Comparison of ENCODE assay signal across 24 cellular contexts in genomic region chr5:10649518-10650410, GRCh38.
DNase-seq lines count a peak whose midpoint lies in the region; ATAC-seq and TF ChIP-seq lines count a peak whose summit lies in the region.
"Had no signal": no experiment of that assay in that cellular context is flagged by ENCODE, and none has a peak within 500 bp of the region (broad histone marks: within the 10 kb centered on the region; RNA-seq: fewer than 3 reads in every experiment).

No MANE protein-coding gene starts in this region.

- intact Hi-C loops in activated B cell treated with CpG ODN at 0.5 μM for 24 hours (cut with micrococcal nuclease) (no loop called here), posterior vena cava (cut with DNase I) (no loop called here)

- H3K36me3 Mint-ChIP-seq in activated B cell treated with CpG ODN at 0.5 μM for 24 hours (ENCODE audit: low read depth) = peaks cover 68% of the 10 kb centered on the region
- H3K36me3 Mint-ChIP-seq: activated naive CD8-positive, alpha-beta T cell had no signal

- DNase-seq in G401 (ENCODE audit: low spot score) = peak; percentile 18
- peak; percentile 11 for DNase-seq in activated B cell treated with CpG ODN at 0.5 μM for 24 hours
- DNase-seq in epithelial cell of esophagus (ENCODE audit: low read depth) = peak; percentile 30
- peak; percentile 79 for DNase-seq in posterior vena cava (ENCODE audit: low spot score)
- no peak for DNase-seq in NCI-H526 (lab: John Stamatoyannopoulos, UW)
- DNase-seq: activated CD8-positive, alpha-beta T cell treated with anti-CD3 and anti-CD28 coated beads for 36 hours; activated T-cell treated with anti-CD3 and anti-CD28 coated beads, Interleukin-2, amount 50 U/mL, for 48 hours; esophagus squamous epithelium; KG1; naive thymus-derived CD8-positive, alpha-beta T cell; NCI-H1048; NCI-H2081; Right ventricle myocardium superior; small intestine; stimulated activated CD4-positive, alpha-beta T cell treated with anti-CD3 and anti-CD28 coated beads, Interleukin-4, amount 100 ng/mL, for 4 hours; T-helper 1 cell had no signal

- H3K9me3 Mint-ChIP-seq in activated B cell treated with CpG ODN at 0.5 μM for 24 hours = no peaks in the 10 kb centered on the region
- H3K9me3 Mint-ChIP-seq: activated CD8-positive, alpha-beta T cell treated with anti-CD3 and anti-CD28 coated beads for 36 hours; memory B cell; naive thymus-derived CD8-positive, alpha-beta T cell had no signal

- POLR2A ChIA-PET in activated B cell treated with CpG ODN at 0.5 μM for 24 hours (lab: Charles Lee) = no interaction called here

- H3K27ac Mint-ChIP-seq in activated B cell treated with CpG ODN at 0.5 μM for 24 hours = no peak overlapping the region
- H3K27ac Mint-ChIP-seq: activated CD8-positive, alpha-beta T cell treated with anti-CD3 and anti-CD28 coated beads for 36 hours; activated naive CD8-positive, alpha-beta T cell; memory B cell; naive thymus-derived CD8-positive, alpha-beta T cell; progenitor cell of endocrine pancreas had no signal

- no peak for ATAC-seq in activated B cell treated with CpG ODN at 0.5 μM for 24 hours (ENCODE audit: low read depth)
- ATAC-seq in HG03571 (IDR thresholded peaks at IDR 0.05; ENCODE audit: unreplicated experiment) = no peak
- no peak for ATAC-seq in HG02852 (IDR thresholded peaks at IDR 0.05; ENCODE audit: unreplicated experiment)
- no peak for ATAC-seq in GM21390 (IDR thresholded peaks at IDR 0.05; ENCODE audit: unreplicated experiment)
- ATAC-seq: activated CD8-positive, alpha-beta T cell treated with anti-CD3 and anti-CD28 coated beads for 36 hours; naive thymus-derived CD8-positive, alpha-beta T cell had no signal

- CTCF ChIA-PET in activated B cell treated with CpG ODN at 0.5 μM for 24 hours (lab: Charles Lee) = no interaction called here

- H3K4me3 Mint-ChIP-seq in activated B cell treated with CpG ODN at 0.5 μM for 24 hours = no peak overlapping the region
- H3K4me3 Mint-ChIP-seq: activated CD8-positive, alpha-beta T cell treated with anti-CD3 and anti-CD28 coated beads for 36 hours; activated naive CD8-positive, alpha-beta T cell; memory B cell; naive thymus-derived CD8-positive, alpha-beta T cell had no signal

- H3K27me3 Mint-ChIP-seq in activated B cell treated with CpG ODN at 0.5 μM for 24 hours = no peaks in the 10 kb centered on the region
- H3K27me3 Mint-ChIP-seq: activated CD8-positive, alpha-beta T cell treated with anti-CD3 and anti-CD28 coated beads for 36 hours; activated naive CD8-positive, alpha-beta T cell; memory B cell; progenitor cell of endocrine pancreas had no signal

- peaks cover 17% of the 10 kb centered on the region for H3K4me1 Mint-ChIP-seq in activated B cell treated with CpG ODN at 0.5 μM for 24 hours
- H3K4me1 Mint-ChIP-seq: naive thymus-derived CD8-positive, alpha-beta T cell had no signal

- TF ChIP-seq CTCF in activated B cell treated with CpG ODN at 0.5 μM for 24 hours (IDR thresholded peaks at IDR 0.05) (no peak), epithelial cell of esophagus (IDR thresholded peaks at IDR 0.05; ENCODE audit: insufficient read depth, low read depth, low read length, missing control alignments) (no peak)

- H3K4me3 ChIP-seq in epithelial cell of esophagus (ENCODE audit: low read length) = no peak overlapping the region
- H3K4me3 ChIP-seq: breast epithelium, esophagus squamous epithelium, thoracic aorta had no signal

- in situ Hi-C loops in G401 (cut with HindIII; ENCODE audit: low sequenced_read_pairs) = no loop called here

Comparison
In these comparisons a context has a peak if more than half of its experiments do, and no peak if none do; other contexts are left out.
1. DNase-seq: peak in G401 (single experiment), activated B cell treated with CpG ODN at 0.5 μM for 24 hours (single experiment), epithelial cell of esophagus (single experiment) and posterior vena cava (single experiment); none in NCI-H526 (0 of 2).